Comparison of ENCODE assay signal across 33 cellular contexts in genomic region chr2:28291811-28292455, GRCh38.
DNase-seq lines count a peak whose midpoint lies in the region; ATAC-seq, FAIRE-seq and TF ChIP-seq lines count a peak whose summit lies in the region.
"Had no signal": no experiment of that assay in that cellular context is flagged by ENCODE, and none has a peak within 500 bp of the region (broad histone marks: within the 10 kb centered on the region; RNA-seq: fewer than 3 reads in every experiment).

No MANE protein-coding gene starts in this region.

- H3K4me2 ChIP-seq in fibroblast of lung (ENCODE audit: extremely low read depth, insufficient read depth, low read length), result no peak overlapping the region
- H3K4me2 ChIP-seq: A549 had no signal

- H3K36me3 ChIP-seq in fibroblast of lung (ENCODE audit: control insufficient read depth, insufficient read depth, low read length) (no peaks in the 10 kb centered on the region), sigmoid colon (no peaks in the 10 kb centered on the region)
- H3K36me3 ChIP-seq: breast epithelium, HAP-1, ovary, Peyer's patch, SJCRH30, transverse colon had no signal

- in situ Hi-C loops in KBM-7 (cut with MboI; ENCODE audit: low pct_unique_long_range_greater_than_20kb, low sequenced_read_pairs), result no loop called here

- TF ChIP-seq POLR2A in sigmoid colon (IDR thresholded peaks at IDR 0.05), result no peak

- intact Hi-C loops in sigmoid colon (cut with DNase I), result no loop called here

- H2AFZ ChIP-seq in fibroblast of lung (ENCODE audit: low read length), result no peak overlapping the region

- H3K27me3 ChIP-seq in fibroblast of lung (ENCODE audit: control insufficient read depth, insufficient read depth, low read length) (no peaks in the 10 kb centered on the region), sigmoid colon (no peaks in the 10 kb centered on the region)
- H3K27me3 ChIP-seq: breast epithelium, foreskin keratinocyte, ovary, Peyer's patch, SJCRH30, transverse colon had no signal

- no peak overlapping the region for H3K9ac ChIP-seq in fibroblast of lung (ENCODE audit: insufficient read depth, low read length)

- WGBS in sigmoid colon, 2 donors, result 91 to 92% methylated on average over 9 of the region's 9 CpGs

- peak overlapping the region; percentile 91 for H3K27ac Mint-ChIP-seq in stimulated activated naive CD8-positive, alpha-beta T cell treated with anti-CD3 and anti-CD28 coated beads, Interleukin-15, Interleukin-2, amounts not matched to agents 100 ng/mL and 50 ng/mL, for 24 hours
- H3K27ac Mint-ChIP-seq: activated CD8-positive, alpha-beta T cell treated with anti-CD3 and anti-CD28 coated beads for 36 hours; natural killer cell treated with Interleukin-12 subunit alpha and Interleukin-12 subunit beta and Interleukin-15 and Interleukin-18, amount 100 ng/mL, for 72 hours had no signal

- TF ChIP-seq CTCF in fibroblast of lung (conservative IDR thresholded peaks at IDR 0.05 in 1 of 2, IDR thresholded peaks at IDR 0.05 in 1 of 2; ENCODE audit: low read depth in 1 of 2, low read length in 2 of 2) (no peak), sigmoid colon (IDR thresholded peaks at IDR 0.05) (no peak)

- peaks cover 42% of the 10 kb centered on the region for H3K4me1 Mint-ChIP-seq in stimulated activated naive CD8-positive, alpha-beta T cell treated with anti-CD3 and anti-CD28 coated beads, Interleukin-15, Interleukin-2, amounts not matched to agents 100 ng/mL and 50 ng/mL, for 24 hours (ENCODE audit: low read depth)

- no peak overlapping the region for H3K4me3 Mint-ChIP-seq in stimulated activated naive CD8-positive, alpha-beta T cell treated with anti-CD3 and anti-CD28 coated beads, Interleukin-15, Interleukin-2, amounts not matched to agents 100 ng/mL and 50 ng/mL, for 24 hours
- H3K4me3 Mint-ChIP-seq: activated CD8-positive, alpha-beta T cell treated with anti-CD3 and anti-CD28 coated beads for 36 hours; natural killer cell treated with Interleukin-12 subunit alpha and Interleukin-12 subunit beta and Interleukin-15 and Interleukin-18, amount 100 ng/mL, for 72 hours had no signal

- H3K4me3 ChIP-seq in fibroblast of lung (replicated peaks in 1 of 4; ENCODE audit: control extremely low read depth in 1 of 4, insufficient read depth in 1 of 4, low read depth in 3 of 4, low read length in 4 of 4) (no peak overlapping the region), sigmoid colon (no peak overlapping the region)
- H3K4me3 ChIP-seq: A549, breast epithelium, coronary artery, HAP-1, lung, mucosa of descending colon, ovary, Peyer's patch, SJCRH30, transverse colon had no signal

- no peaks in the 10 kb centered on the region for H3K27me3 Mint-ChIP-seq in stimulated activated naive CD8-positive, alpha-beta T cell treated with anti-CD3 and anti-CD28 coated beads, Interleukin-15, Interleukin-2, amounts not matched to agents 100 ng/mL and 50 ng/mL, for 24 hours
- H3K27me3 Mint-ChIP-seq: activated CD8-positive, alpha-beta T cell treated with anti-CD3 and anti-CD28 coated beads for 36 hours; natural killer cell treated with Interleukin-12 subunit alpha and Interleukin-12 subunit beta and Interleukin-15 and Interleukin-18, amount 100 ng/mL, for 72 hours had no signal

- TF ChIP-seq EP300 in sigmoid colon (IDR thresholded peaks at IDR 0.05), result no peak

- FAIRE-seq in RCC 7860 (lab: Jason Lieb, UNC) (peak; percentile 80), frontal cortex (lab: Jason Lieb, UNC) (no peak)
- FAIRE-seq: A549, small intestine, TTC549 had no signal

- H3K36me3 Mint-ChIP-seq in stimulated activated naive CD8-positive, alpha-beta T cell treated with anti-CD3 and anti-CD28 coated beads, Interleukin-15, Interleukin-2, amounts not matched to agents 100 ng/mL and 50 ng/mL, for 24 hours (ENCODE audit: low read depth), result no peaks in the 10 kb centered on the region

- no peaks in the 10 kb centered on the region for H3K79me2 ChIP-seq in fibroblast of lung (ENCODE audit: control insufficient read depth, insufficient read depth, low read length)

- H3K27ac ChIP-seq in fibroblast of lung (ENCODE audit: insufficient read depth, low read length), result no peak overlapping the region
- H3K27ac ChIP-seq in sigmoid colon, result no peak overlapping the region
- H3K27ac ChIP-seq: breast epithelium, coronary artery, foreskin keratinocyte, HL-60, ovary, Peyer's patch, SJCRH30, transverse colon had no signal

- H4K20me1 ChIP-seq in fibroblast of lung (ENCODE audit: control insufficient read depth, extremely low read depth, insufficient read depth, low read length), result no peaks in the 10 kb centered on the region

- ATAC-seq in stimulated activated naive CD8-positive, alpha-beta T cell treated with anti-CD3 and anti-CD28 coated beads, Interleukin-15, Interleukin-2, amounts not matched to agents 100 U/mL and 50 U/mL, for 24 hours, result no peak
- ATAC-seq: foreskin keratinocyte; mucosa of descending colon; natural killer cell treated with Interleukin-12 subunit alpha and Interleukin-12 subunit beta and Interleukin-15 and Interleukin-18, amount 100 ng/mL, for 72 hours had no signal

- no peaks in the 10 kb centered on the region for H3K9me3 ChIP-seq in fibroblast of lung (ENCODE audit: control insufficient read depth, insufficient read depth, low read depth, low read length)
- H3K9me3 ChIP-seq in sigmoid colon, result no peaks in the 10 kb centered on the region
- H3K9me3 ChIP-seq: A549, breast epithelium, HAP-1, mucosa of descending colon, ovary, Peyer's patch, transverse colon had no signal

- no peaks in the 10 kb centered on the region for H3K9me3 Mint-ChIP-seq in stimulated activated naive CD8-positive, alpha-beta T cell treated with anti-CD3 and anti-CD28 coated beads, Interleukin-15, Interleukin-2, amounts not matched to agents 100 ng/mL and 50 ng/mL, for 24 hours
- H3K9me3 Mint-ChIP-seq: activated CD8-positive, alpha-beta T cell treated with anti-CD3 and anti-CD28 coated beads for 36 hours; natural killer cell treated with Interleukin-12 subunit alpha and Interleukin-12 subunit beta and Interleukin-15 and Interleukin-18, amount 100 ng/mL, for 72 hours had no signal

- peaks cover 27% of the 10 kb centered on the region for H3K4me1 ChIP-seq in fibroblast of lung (ENCODE audit: control insufficient read depth, extremely low read depth, insufficient read depth, low read length)
- H3K4me1 ChIP-seq in sigmoid colon, result peaks cover 0 to 3% (median 0%) of the 10 kb centered on the region in 4 donors
- H3K4me1 ChIP-seq: breast epithelium, HAP-1, Peyer's patch had no signal

- no peak for DNase-seq in stimulated activated naive CD8-positive, alpha-beta T cell treated with anti-CD3 and anti-CD28 coated beads, Interleukin-15, Interleukin-2, amounts not matched to agents 100 U/mL and 50 U/mL, for 24 hours
- DNase-seq in RCC 7860 (ENCODE audit: low spot score), result peak; percentile 81
- peak; percentile 27 to 83 for DNase-seq in fibroblast of lung (ENCODE audit: low read depth in 2 of 2)
- no peak for DNase-seq in sigmoid colon
- DNase-seq in KBM-7, result no peak
- no peak for DNase-seq in frontal cortex (ENCODE audit: low spot score in 2 of 2)
- no peak for DNase-seq in DMS79 (lab: John Stamatoyannopoulos, UW)
- DNase-seq: activated CD4-positive, CD25-positive, alpha-beta regulatory T cell treated with anti-CD3 and anti-CD28 coated beads, Interleukin-2, amount 50 U/mL, for 72 hours; activated gamma-delta T cell treated with Interleukin-2 at 50 U/mL for 16 hours; DMS153; effector memory CD4-positive, alpha-beta T cell; foreskin keratinocyte; mucosa of descending colon; NCI-H1092; NCI-H187 treated with DMSO at 0.1 percent for 48 hours; NCI-H2227 treated with DMSO at 0.1 percent for 48 hours; NCI-H69; ovary; Peyer's patch; small intestine; stimulated activated CD8-positive, alpha-beta memory T cell treated with anti-CD3 and anti-CD28 coated beads, Interleukin-4, amount 100 ng/mL, for 48 hours; transverse colon had no signal

Comparison
In these comparisons a context has a peak if more than half of its experiments do, and no peak if none do; other contexts are left out.
1. DNase-seq: peak in RCC 7860 (single experiment) and fibroblast of lung (2 of 2); none in stimulated activated naive CD8-positive, alpha-beta T cell treated with anti-CD3 and anti-CD28 coated beads, Interleukin-15, Interleukin-2, amounts not matched to agents 100 U/mL and 50 U/mL, for 24 hours (single experiment), sigmoid colon (single experiment), KBM-7 (single experiment), frontal cortex (0 of 2) and DMS79 (single experiment).